In genomic region chr12:109989380-109989779, GRCh38 we compare ENCODE assay signal across 1 cellular context.
TF ChIP-seq lines count a peak whose summit lies in the region.

No MANE protein-coding gene starts in this region.

TF ChIP-seq in IMR-90, 13 proteins besides CTCF, POLR2A, EP300 and RAD21:
- TF ChIP-seq ELK1 (IDR thresholded peaks at IDR 0.05; ENCODE audit: borderline replicate concordance, low read depth, low read length) = no peak
- TF ChIP-seq RFX5 (IDR thresholded peaks at IDR 0.05; ENCODE audit: low read depth, low read length) = no peak
- no peak for TF ChIP-seq MAFK (IDR thresholded peaks at IDR 0.05; ENCODE audit: low read depth, low read length)
- TF ChIP-seq RCOR1 (IDR thresholded peaks at IDR 0.05; ENCODE audit: insufficient replicate concordance, low read length) = no peak
- no peak for TF ChIP-seq CHD1 (IDR thresholded peaks at IDR 0.05; ENCODE audit: low read depth, low read length)
- TF ChIP-seq NFE2L2 (IDR thresholded peaks at IDR 0.05; ENCODE audit: low read depth, low read length) = no peak
- no peak for TF ChIP-seq SMC3 (IDR thresholded peaks at IDR 0.05; ENCODE audit: low read depth, low read length)
- TF ChIP-seq MXI1 (IDR thresholded peaks at IDR 0.05; ENCODE audit: borderline replicate concordance, low read depth, low read length) = no peak
- no peak for TF ChIP-seq BHLHE40 (IDR thresholded peaks at IDR 0.05; ENCODE audit: low read depth, low read length)
- no peak for TF ChIP-seq USF2 (IDR thresholded peaks at IDR 0.05; ENCODE audit: low read depth, low read length)
- TF ChIP-seq MAZ (IDR thresholded peaks at IDR 0.05; ENCODE audit: borderline replicate concordance, low read depth, low read length) = no peak
- no peak for TF ChIP-seq FOS (IDR thresholded peaks at IDR 0.05; ENCODE audit: low read depth, low read length)
- TF ChIP-seq CEBPB (IDR thresholded peaks at IDR 0.05; ENCODE audit: low read depth, low read length) = no peak
